14 cellular contexts compared by ENCODE assay signal in the genomic region with DNA sequence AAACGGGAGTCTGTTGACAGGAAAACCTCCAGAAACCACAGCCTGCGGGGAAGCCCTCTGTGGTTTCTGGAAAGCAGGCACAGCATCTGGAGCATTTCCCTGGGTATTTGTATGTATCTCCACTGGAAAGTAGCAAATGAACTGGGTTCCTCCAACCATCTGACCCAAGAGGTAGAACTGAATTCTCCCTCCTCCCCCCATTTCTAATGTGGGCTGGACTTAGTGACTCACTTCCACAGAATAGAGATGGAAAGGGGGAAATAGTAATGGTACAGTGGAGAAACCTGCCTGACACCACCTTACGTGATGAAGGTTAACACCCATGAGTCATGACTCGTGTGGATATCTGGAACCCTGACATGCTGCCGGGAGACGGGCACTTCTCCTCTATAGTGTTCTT. TPM values are rescaled to one million over a fixed set of nuclear protein-coding genes. Genes with fewer than 3 reads are reported as not detected.
DNase-seq lines count a peak whose midpoint lies in the region; ATAC-seq, FAIRE-seq and TF ChIP-seq lines count a peak whose summit lies in the region.
"Had no signal": no experiment of that assay in that cellular context is flagged by ENCODE, and none has a peak within 500 bp of the region (broad histone marks: within the 10 kb centered on the region; RNA-seq: fewer than 3 reads in every experiment).

No MANE protein-coding gene starts in this region.

- H3K36me3 ChIP-seq in K562 (ENCODE audit: control insufficient read depth, insufficient read depth, low read length): no peaks in the 10 kb centered on the region
- H3K36me3 ChIP-seq: thyroid gland had no signal

- H3K9ac ChIP-seq in K562 (ENCODE audit: insufficient read depth in 1 of 2, low read depth in 2 of 2, low read length in 2 of 2): no peak overlapping the region

- TF ChIP-seq POLR2A in K562 (conservative IDR thresholded peaks at IDR 0.05): no peak

- ATAC-seq in K562 (no peak), right cardiac atrium (no peak)

- no peaks in the 10 kb centered on the region for H3K4me1 ChIP-seq in K562 (replicated peaks in 1 of 2; ENCODE audit: control insufficient read depth in 2 of 2, insufficient read depth in 2 of 2, low read length in 2 of 2)
- H3K4me1 ChIP-seq in right cardiac atrium (ENCODE audit: control insufficient read depth, insufficient read depth, low read length): no peaks in the 10 kb centered on the region
- H3K4me1 ChIP-seq: thyroid gland had no signal

- H3K27me3 ChIP-seq in K562 (ENCODE audit: control insufficient read depth in 2 of 2, insufficient read depth in 2 of 2, low read length in 2 of 2) (no peaks in the 10 kb centered on the region), right cardiac atrium (ENCODE audit: control insufficient read depth, insufficient read depth) (no peaks in the 10 kb centered on the region)
- H3K27me3 ChIP-seq: thyroid gland had no signal

- POLR2A ChIA-PET in K562 (lab: Yijun Ruan, JAX): no interaction called here

- TF ChIP-seq EP300 in K562 (IDR thresholded peaks at IDR 0.05; ENCODE audit: low read length): no peak

- no peak overlapping the region for H3K27ac ChIP-seq in K562 (ENCODE audit: extremely low read depth, low read depth, low read length)
- H3K27ac ChIP-seq in right cardiac atrium (ENCODE audit: low read length): no peak overlapping the region
- H3K27ac ChIP-seq: thyroid gland had no signal

- FAIRE-seq in K562 (lab: Jason Lieb, UNC): no peak
- FAIRE-seq: H1 had no signal

- WGBS in K562 (ENCODE audit: insufficient coverage, low coverage, missing lambda C conversion rate): 0% methylated on average over 4 of the region's 6 CpGs
- WGBS in right cardiac atrium: 67% methylated on average over 6 of the region's 6 CpGs

- H4K20me1 ChIP-seq in K562 (replicated peaks; ENCODE audit: control insufficient read depth, insufficient read depth, low read length): no peaks in the 10 kb centered on the region

- DNase-seq in activated CD4-positive, alpha-beta T cell treated with anti-CD3 and anti-CD28 coated beads for 48 hours: peak; percentile 67
- no peak for DNase-seq in activated CD4-positive, alpha-beta T cell treated with anti-CD3 and anti-CD28 coated beads for 1 hour
- DNase-seq in HT1080 (ENCODE audit: low read depth) (peak; percentile 72), K562 (ENCODE audit: extremely low read depth in 1 of 4, low spot score in 3 of 4) (no peak), SIG-M5 (lab: John Stamatoyannopoulos, UW) (no peak), cortex of kidney (lab: John Stamatoyannopoulos, UW) (no peak), right cardiac atrium (no peak)
- peak; percentile 5 for DNase-seq in stimulated activated CD8-positive, alpha-beta memory T cell treated with anti-CD3 and anti-CD28 coated beads, Interleukin-12 subunit alpha, Interleukin-12 subunit beta, amount 100 ng/mL, for 24 hours (ENCODE audit: extremely low read depth)
- DNase-seq: activated B cell treated with CpG ODN at 0.5 μM for 24 hours; activated naive CD4-positive, alpha-beta T cell treated with anti-CD3 and anti-CD28 coated beads, Interleukin-2, amount 10 ng/mL, durations not matched to agents 7 days and 5 days; retina; thyroid gland had no signal

- no peak overlapping the region for H3K4me2 ChIP-seq in K562 (ENCODE audit: insufficient read depth, low read length)

- TF ChIP-seq CTCF in K562 (IDR thresholded peaks at IDR 0.05 in 2 of 3, conservative IDR thresholded peaks at IDR 0.05 in 1 of 3; ENCODE audit: insufficient read depth in 2 of 3, low read depth in 1 of 3, low read length in 3 of 3): no peak

- no peak overlapping the region for H2AFZ ChIP-seq in K562 (ENCODE audit: low read depth, low read length)

- no peak for TF ChIP-seq RAD21 in K562 (CRISPR knock-in tag; conservative IDR thresholded peaks at IDR 0.05 in 1 of 2, IDR thresholded peaks at IDR 0.05 in 1 of 2)

- CTCF ChIA-PET in K562 (lab: Yijun Ruan, JAX; ENCODE audit: low intra/inter-chr PET ratio): no interaction called here

- H3K9me3 ChIP-seq in K562 (replicated peaks; ENCODE audit: control insufficient read depth, insufficient read depth, low read depth, low read length): no peaks in the 10 kb centered on the region
- no peaks in the 10 kb centered on the region for H3K9me3 ChIP-seq in right cardiac atrium (ENCODE audit: control insufficient read depth, low read length)
- H3K9me3 ChIP-seq: thyroid gland had no signal

- H3K4me3 ChIP-seq in K562 (no peak overlapping the region), right cardiac atrium (ENCODE audit: low read length) (no peak overlapping the region)
- H3K4me3 ChIP-seq: lung, thyroid gland had no signal

- H3K9me1 ChIP-seq in K562 (ENCODE audit: control insufficient read depth, insufficient read depth, low read length): no peaks in the 10 kb centered on the region

- in situ Hi-C loops in K562 (cut with MboI): no loop called here

- BruUV-seq in K562 (replicated peaks; lab: Mats Ljungman, UMichigan): no TSS peak

- intact Hi-C loops in K562 (cut with micrococcal nuclease): no loop called here
- intact Hi-C loops in right cardiac atrium (cut with DNase I): no loop called here

- H3K79me2 ChIP-seq in K562 (ENCODE audit: control insufficient read depth, insufficient read depth, low read length): no peaks in the 10 kb centered on the region

TF ChIP-seq in K562, 482 proteins besides CTCF, POLR2A, EP300 and RAD21 (continues in another document):
- no peak for TF ChIP-seq FUS (optimal IDR thresholded peaks at IDR 0.05; ENCODE audit: low read depth, low read length)
- TF ChIP-seq ERF (CRISPR knock-in tag; IDR thresholded peaks at IDR 0.05): no peak
- no peak for TF ChIP-seq HSF4 (CRISPR knock-in tag; IDR thresholded peaks at IDR 0.05; ENCODE audit: borderline replicate concordance)
- TF ChIP-seq RB1 (IDR thresholded peaks at IDR 0.05; ENCODE audit: low read depth): no peak
- TF ChIP-seq HDAC3 (IDR thresholded peaks at IDR 0.05; ENCODE audit: borderline replicate concordance, partially characterized antibody): no peak
- no peak for TF ChIP-seq PHB (CRISPR knock-in tag; IDR thresholded peaks at IDR 0.05)
- TF ChIP-seq FOSL1 (tag; conservative IDR thresholded peaks at IDR 0.05): peak; percentile 23; the same call in 1 of the 2 replicates
- no peak for TF ChIP-seq ATF2 (CRISPR knock-in tag; IDR thresholded peaks at IDR 0.05)
- no peak for TF ChIP-seq LEF1 (IDR thresholded peaks at IDR 0.05)

RNA-seq across cellular contexts. Expression of gene XRN2, which starts 51.9 kb away (rescaled TPM):
- total RNA-seq in HT1080 (2014; rRNA removed; shearing (Covaris generic)): 114 and 118 TPM in 2 replicates
- 99.4 and 122 TPM in 2 replicates for polyA plus RNA-seq in HT1080 (2015; cell fraction: cytosol; rRNA removed)
- 213 and 232 TPM in 2 replicates for polyA plus RNA-seq in HT1080 (2015; cell fraction: nucleus; rRNA removed)
- 18.4 and 43.0 TPM in 2 replicates for total RNA-seq in K562 (2011; cell fraction: chromatin; rRNA removed; ENCODE audit: low replicate concordance)
- total RNA-seq in K562 (2011; cell fraction: nucleolus; rRNA removed): 10.5 and 12.4 TPM in 2 replicates
- 17.9 and 18.3 TPM in 2 replicates for total RNA-seq in K562 (2011; cell fraction: nucleoplasm; rRNA removed)
- total RNA-seq in K562 (2014; rRNA removed): 41.8 and 43.0 TPM in 2 replicates
- total RNA-seq in K562 (2014; rRNA removed; fragmentation: Illumina TruSeq; extraction: Trizol): 67.3 and 75.5 TPM in 2 replicates
- 57.2 and 58.3 TPM in 2 replicates for total RNA-seq in K562 (2015; rRNA removed; fragmentation: Illumina TruSeq; extraction: Trizol)
- 45.1 and 45.5 TPM in 2 replicates for total RNA-seq in K562 (2021)
- 51.9 and 67.3 TPM in 2 replicates for polyA plus RNA-seq in K562 (2011; rRNA removed)
- polyA plus RNA-seq in K562 (2011; cell fraction: cytosol; rRNA removed): 20.4 and 30.0 TPM in 2 replicates
- polyA plus RNA-seq in K562 (2011; cell fraction: nucleus; rRNA removed): 32.4 and 45.0 TPM in 2 replicates
- polyA plus RNA-seq in K562 (2012): 37.0 and 48.6 TPM in 2 replicates
- polyA plus RNA-seq in K562 (2014; fragmentation: Illumina TruSeq; extraction: Trizol): 55.1 and 62.7 TPM in 2 replicates
- 10 to 100 TPM; 43.4 to 51.4 TPM for polyA plus RNA-seq in K562 (2014; fragmentation: Nextera tagmentation; extraction: Ambion mirVana)
- polyA plus RNA-seq in K562 (2014; rRNA removed): 40.7 and 44.0 TPM in 2 replicates
- 78.4 and 80.1 TPM in 2 replicates for polyA minus RNA-seq in K562 (2011; rRNA and poly(A)+ RNA removed)
- 23.7 and 30.4 TPM in 2 replicates for polyA minus RNA-seq in K562 (2011; cell fraction: cytosol; rRNA and poly(A)+ RNA removed)
- polyA minus RNA-seq in K562 (2011; cell fraction: nucleus; rRNA and poly(A)+ RNA removed): 15.3 and 26.2 TPM in 2 replicates
- 10 to 100 TPM; 32.0 to 34.7 (median 33.8) TPM for total RNA-seq in right cardiac atrium
- 13.2 TPM for polyA plus RNA-seq in right cardiac atrium

Comparison
In these comparisons a context has a peak if more than half of its experiments do, and no peak if none do; other contexts are left out.
1. DNase-seq: peak in activated CD4-positive, alpha-beta T cell treated with anti-CD3 and anti-CD28 coated beads for 48 hours (single experiment), HT1080 (single experiment) and stimulated activated CD8-positive, alpha-beta memory T cell treated with anti-CD3 and anti-CD28 coated beads, Interleukin-12 subunit alpha, Interleukin-12 subunit beta, amount 100 ng/mL, for 24 hours (single experiment); none in activated CD4-positive, alpha-beta T cell treated with anti-CD3 and anti-CD28 coated beads for 1 hour (single experiment), K562 (0 of 4), SIG-M5 (single experiment), cortex of kidney (single experiment) and right cardiac atrium (0 of 3).